ENCODE assay signal across 8 cellular contexts in genomic region chr6:138817799-138818198, GRCh38. TPM values are rescaled to one million over a fixed set of nuclear protein-coding genes. Genes with fewer than 3 reads are reported as not detected.
DNase-seq lines count a peak whose midpoint lies in the region; ATAC-seq and TF ChIP-seq lines count a peak whose summit lies in the region.

No MANE protein-coding gene starts in this region.

- ATAC-seq in HG03196 (IDR thresholded peaks at IDR 0.05; ENCODE audit: unreplicated experiment) (no peak), T-cell (replicated peaks in 1 of 4) (no peak)

- H3K4me3 Mint-ChIP-seq in CD14-positive monocyte (no peak overlapping the region), T-cell (no peak overlapping the region)
- H3K4me3 Mint-ChIP-seq in CD8-positive, alpha-beta memory T cell: no peak overlapping the region

- H3K27ac ChIP-seq in VCaP: peak overlapping the region; percentile 93
- H3K27ac ChIP-seq in CD8-positive, alpha-beta memory T cell (ENCODE audit: low read depth, low read length): no peak overlapping the region

- no peaks in the 10 kb centered on the region for H3K9me3 ChIP-seq in CD8-positive, alpha-beta memory T cell (ENCODE audit: low read length)

- DNase-seq in DMS53 (lab: John Stamatoyannopoulos, UW): peak; percentile 94
- DNase-seq in HS-5 (ENCODE audit: low read depth): peak; percentile 69
- peak; percentile 76 for DNase-seq in iPS-NIHi7 (ENCODE audit: extremely low spot score)
- DNase-seq in CD14-positive monocyte (ENCODE audit: low spot score): no peak
- DNase-seq in CD8-positive, alpha-beta memory T cell: no peak
- no peak for DNase-seq in T-cell

- H3K4me1 Mint-ChIP-seq in CD14-positive monocyte (peaks cover 14% of the 10 kb centered on the region), T-cell (peaks cover 5 to 14% (median 6%) of the 10 kb centered on the region in 3 donors)
- peaks cover 0 to 3% (median 0%) of the 10 kb centered on the region in 3 donors for H3K4me1 Mint-ChIP-seq in CD8-positive, alpha-beta memory T cell

- intact Hi-C loops in CD14-positive monocyte (cut with micrococcal nuclease): loop anchor here (5.0 to 10.0 kb wide), 3 partner anchors 167 to 547 kb away; partner anchors contain the start of gene REPS1 (in 2 of the 2)

- H3K4me1 ChIP-seq in CD8-positive, alpha-beta memory T cell (ENCODE audit: insufficient read depth, low read length): no peaks in the 10 kb centered on the region

- CTCF ChIA-PET in CD8-positive, alpha-beta memory T cell (lab: Charles Lee): interaction anchor here (2.3 kb wide), 1 partner anchor 402 kb away, joined by 7 read pairs; no protein-coding TSS in a partner anchor
- CTCF ChIA-PET in T-cell (lab: Charles Lee): interaction anchor here (0.9 to 1.2 kb wide), 2 partner anchors 405 to 552 kb away, joined by 3 to 4 read pairs; no protein-coding TSS in a partner anchor

- POLR2A ChIA-PET in CD8-positive, alpha-beta memory T cell (lab: Charles Lee): no interaction called here
- POLR2A ChIA-PET in T-cell (lab: Charles Lee): no interaction called here

- H3K9me3 Mint-ChIP-seq in CD14-positive monocyte (no peaks in the 10 kb centered on the region), T-cell (no peaks in the 10 kb centered on the region)
- no peaks in the 10 kb centered on the region for H3K9me3 Mint-ChIP-seq in CD8-positive, alpha-beta memory T cell

- no peak overlapping the region for H3K4me3 ChIP-seq in CD8-positive, alpha-beta memory T cell (ENCODE audit: low read length)

- no peaks in the 10 kb centered on the region for H3K27me3 ChIP-seq in CD8-positive, alpha-beta memory T cell (ENCODE audit: insufficient read depth, low read length, poor library complexity, severe bottlenecking)

- H3K27me3 Mint-ChIP-seq in CD14-positive monocyte (ENCODE audit: low read depth in 3 of 3) (peaks cover 0 to 3% (median 0%) of the 10 kb centered on the region in 3 donors), T-cell (no peaks in the 10 kb centered on the region)
- no peaks in the 10 kb centered on the region for H3K27me3 Mint-ChIP-seq in CD8-positive, alpha-beta memory T cell

- no peaks in the 10 kb centered on the region for H3K36me3 ChIP-seq in CD8-positive, alpha-beta memory T cell (ENCODE audit: insufficient read depth, low read length)

- H3K27ac Mint-ChIP-seq in CD14-positive monocyte (no peak overlapping the region), T-cell (no peak overlapping the region)
- H3K27ac Mint-ChIP-seq in CD8-positive, alpha-beta memory T cell: peak overlapping the region in 1 of 8 donors; percentile 13

- H3K36me3 Mint-ChIP-seq in CD14-positive monocyte: no peaks in the 10 kb centered on the region
- no peaks in the 10 kb centered on the region for H3K36me3 Mint-ChIP-seq in CD8-positive, alpha-beta memory T cell
- no peaks in the 10 kb centered on the region for H3K36me3 Mint-ChIP-seq in T-cell

- TF ChIP-seq CTCF in VCaP (conservative IDR thresholded peaks at IDR 0.05) (no peak), CD14-positive monocyte (IDR thresholded peaks at IDR 0.05) (no peak)

RNA-seq across cellular contexts. Expression of gene ECT2L, which starts 21.9 kb away (rescaled TPM):
- not detected for polyA plus RNA-seq in CD14-positive monocyte
- total RNA-seq in CD8-positive, alpha-beta memory T cell: not detected
- polyA plus RNA-seq in CD8-positive, alpha-beta memory T cell: 0.09 TPM
- total RNA-seq in T-cell: under 1 TPM in 2 of 5 donors, not detected in 3; 0.06 TPM

RNA-seq across cellular contexts. Expression of gene CCDC28A, which starts 44.2 kb away (rescaled TPM):
- 10 to 100 TPM; 42.6 to 53.3 TPM for polyA plus RNA-seq in CD14-positive monocyte
- 10 to 100 TPM; 15.1 to 16.1 TPM for total RNA-seq in CD8-positive, alpha-beta memory T cell
- polyA plus RNA-seq in CD8-positive, alpha-beta memory T cell: 52.4 TPM
- total RNA-seq in T-cell: 10 to 100 TPM; 20.4 to 24.2 (median 23.3) TPM

Comparison
In these comparisons a context has a peak if more than half of its experiments do, and no peak if none do; other contexts are left out.
1. DNase-seq: peak in DMS53 (single experiment), HS-5 (single experiment) and iPS-NIHi7 (single experiment); none in CD14-positive monocyte (single experiment), CD8-positive, alpha-beta memory T cell (0 of 5) and T-cell (0 of 34).